Comparison of ENCODE assay signal across 1 cellular context in genomic region chr12:93016752-93017350, GRCh38.
A peak's percentile ranks its signal among the peaks of the same experiment; 100 is the strongest.
TF ChIP-seq lines count a peak whose summit lies in the region.

No MANE protein-coding gene starts in this region.

TF ChIP-seq in K562, 482 proteins besides CTCF, POLR2A, EP300 and RAD21 (continued from another document):
- TF ChIP-seq RFX1 (IDR thresholded peaks at IDR 0.05) (no peak), NELFE (IDR thresholded peaks at IDR 0.05; ENCODE audit: insufficient read depth, insufficient read length) (no peak), NFIX (CRISPR knock-in tag; IDR thresholded peaks at IDR 0.05; ENCODE audit: low read depth) (no peak), NR2C2 (CRISPR knock-in tag; IDR thresholded peaks at IDR 0.05) (no peak), NR2C2 (tag; IDR thresholded peaks at IDR 0.05) (no peak), TCF3 (CRISPR knock-in tag; IDR thresholded peaks at IDR 0.05) (peak; percentile 16; the same call in 1 of the 2 replicates), JUNB (CRISPR knock-in tag; conservative IDR thresholded peaks at IDR 0.05) (no peak)
- TF ChIP-seq, protein P1, sequence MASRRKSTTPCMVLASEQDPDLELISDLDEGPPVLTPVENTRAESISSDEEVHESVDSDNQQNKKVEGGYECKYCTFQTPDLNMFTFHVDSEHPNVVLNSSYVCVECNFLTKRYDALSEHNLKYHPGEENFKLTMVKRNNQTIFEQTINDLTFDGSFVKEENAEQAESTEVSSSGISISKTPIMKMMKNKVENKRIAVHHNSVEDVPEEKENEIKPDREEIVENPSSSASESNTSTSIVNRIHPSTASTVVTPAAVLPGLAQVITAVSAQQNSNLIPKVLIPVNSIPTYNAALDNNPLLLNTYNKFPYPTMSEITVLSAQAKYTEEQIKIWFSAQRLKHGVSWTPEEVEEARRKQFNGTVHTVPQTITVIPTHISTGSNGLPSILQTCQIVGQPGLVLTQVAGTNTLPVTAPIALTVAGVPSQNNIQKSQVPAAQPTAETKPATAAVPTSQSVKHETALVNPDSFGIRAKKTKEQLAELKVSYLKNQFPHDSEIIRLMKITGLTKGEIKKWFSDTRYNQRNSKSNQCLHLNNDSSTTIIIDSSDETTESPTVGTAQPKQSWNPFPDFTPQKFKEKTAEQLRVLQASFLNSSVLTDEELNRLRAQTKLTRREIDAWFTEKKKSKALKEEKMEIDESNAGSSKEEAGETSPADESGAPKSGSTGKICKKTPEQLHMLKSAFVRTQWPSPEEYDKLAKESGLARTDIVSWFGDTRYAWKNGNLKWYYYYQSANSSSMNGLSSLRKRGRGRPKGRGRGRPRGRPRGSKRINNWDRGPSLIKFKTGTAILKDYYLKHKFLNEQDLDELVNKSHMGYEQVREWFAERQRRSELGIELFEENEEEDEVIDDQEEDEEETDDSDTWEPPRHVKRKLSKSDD (conservative IDR thresholded peaks at IDR 0.05; ENCODE audit: low read length) = no peak
